In the genomic region with DNA sequence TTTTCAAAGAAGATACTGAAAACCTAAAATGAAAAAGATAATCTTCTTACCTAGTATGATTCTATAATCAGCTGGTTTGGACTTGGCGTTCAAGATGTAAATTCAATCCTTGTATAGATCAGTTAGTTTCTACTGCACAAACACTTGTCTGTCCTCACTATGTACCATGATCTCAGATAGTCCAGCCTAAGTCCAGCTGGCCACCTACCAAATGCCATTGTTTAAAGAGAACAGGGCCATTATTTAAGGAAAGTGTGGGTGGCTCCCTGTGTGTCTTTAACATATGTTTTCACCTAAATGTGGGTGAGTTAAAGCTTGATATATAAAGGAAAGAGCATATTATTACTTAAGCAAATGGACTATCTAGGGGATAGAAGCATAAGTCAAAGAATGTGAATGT, we compare ENCODE assay signal across 25 cellular contexts. TPM values are rescaled to one million over a fixed set of nuclear protein-coding genes. Genes with fewer than 3 reads are reported as not detected.
DNase-seq lines count a peak whose midpoint lies in the region; ATAC-seq and TF ChIP-seq lines count a peak whose summit lies in the region.
"Had no signal": no experiment of that assay in that cellular context is flagged by ENCODE, and none has a peak within 500 bp of the region (broad histone marks: within the 10 kb centered on the region; RNA-seq: fewer than 3 reads in every experiment).

No MANE protein-coding gene starts in this region.

- no peaks in the 10 kb centered on the region for H3K36me3 Mint-ChIP-seq in Calu3 (ENCODE audit: insufficient read depth, unreplicated experiment)
- no peaks in the 10 kb centered on the region for H3K36me3 Mint-ChIP-seq in activated T-cell treated with anti-CD3 and anti-CD28 coated beads, Interleukin-2, amount 50 U/mL, for 4 hours (ENCODE audit: insufficient read depth)

- H3K4me1 Mint-ChIP-seq in Calu3 (ENCODE audit: low read depth, unreplicated experiment): no peaks in the 10 kb centered on the region
- H3K4me1 Mint-ChIP-seq in activated T-cell treated with anti-CD3 and anti-CD28 coated beads, Interleukin-2, amount 50 U/mL, for 4 hours (ENCODE audit: low read depth): no peaks in the 10 kb centered on the region

- intact Hi-C loops in left ventricle myocardium superior (cut with micrococcal nuclease) (no loop called here), cardiac septum (cut with DNase I) (no loop called here), Calu3 (cut with micrococcal nuclease; ENCODE audit: unreplicated experiment) (no loop called here)

- no peak overlapping the region for H3K4me3 ChIP-seq in tibial nerve
- H3K4me3 ChIP-seq: BLaER1 treated with 17β-estradiol and CSF1 and Interleukin-3, amounts not matched to agents 10 nM and 100 nM; K562; SJCRH30 had no signal

- no peak for TF ChIP-seq POLR2A in tibial nerve (IDR thresholded peaks at IDR 0.05)

- H3K4me1 ChIP-seq in tibial nerve: no peaks in the 10 kb centered on the region
- H3K4me1 ChIP-seq: BLaER1 treated with 17β-estradiol and CSF1 and Interleukin-3, amounts not matched to agents 10 nM and 100 nM; SJCRH30 had no signal

- no peak overlapping the region for H3K4me3 Mint-ChIP-seq in Calu3 (ENCODE audit: low read depth, unreplicated experiment)
- no peak overlapping the region for H3K4me3 Mint-ChIP-seq in activated T-cell treated with anti-CD3 and anti-CD28 coated beads, Interleukin-2, amount 50 U/mL, for 4 hours
- H3K4me3 Mint-ChIP-seq: CD4-positive, alpha-beta T cell had no signal

- no TSS peak for BruUV-seq in Calu3 (replicated peaks; lab: Mats Ljungman, UMichigan)

- H3K36me3 ChIP-seq in tibial nerve: no peaks in the 10 kb centered on the region
- H3K36me3 ChIP-seq: BLaER1 treated with 17β-estradiol and CSF1 and Interleukin-3, amounts not matched to agents 10 nM and 100 nM; SJCRH30 had no signal

- CTCF ChIA-PET in Calu3 (lab: Charles Lee): no interaction called here

- H3K27ac ChIP-seq in tibial nerve: no peak overlapping the region
- H3K27ac ChIP-seq: BLaER1 treated with 17β-estradiol and CSF1 and Interleukin-3, amounts not matched to agents 10 nM and 100 nM; SJCRH30 had no signal

- TF ChIP-seq EP300 in tibial nerve (IDR thresholded peaks at IDR 0.05): no peak

- H3K9me3 Mint-ChIP-seq in Calu3 (ENCODE audit: low read depth, unreplicated experiment): no peaks in the 10 kb centered on the region
- H3K9me3 Mint-ChIP-seq in activated T-cell treated with anti-CD3 and anti-CD28 coated beads, Interleukin-2, amount 50 U/mL, for 4 hours: no peaks in the 10 kb centered on the region
- H3K9me3 Mint-ChIP-seq: CD4-positive, alpha-beta T cell had no signal

- ATAC-seq in left ventricle myocardium superior (peak; percentile 57), HG03342 (IDR thresholded peaks at IDR 0.05; ENCODE audit: unreplicated experiment) (no peak)
- ATAC-seq in activated T-cell treated with anti-CD3 and anti-CD28 coated beads, Interleukin-2, amount 50 U/mL, for 4 hours: no peak
- ATAC-seq: HCT116, HepG2, K562, PC-3, SK-N-SH treated with all-trans-retinoic acid at 6 μM for 48 hours had no signal

- TF ChIP-seq CTCF in Calu3 (IDR thresholded peaks at IDR 0.05; ENCODE audit: unreplicated experiment): no peak
- no peak for TF ChIP-seq CTCF in tibial nerve (IDR thresholded peaks at IDR 0.05)

- no peak overlapping the region for H3K27ac Mint-ChIP-seq in Calu3 (ENCODE audit: unreplicated experiment)
- H3K27ac Mint-ChIP-seq: CD4-positive, alpha-beta T cell had no signal

- no peaks in the 10 kb centered on the region for H3K9me3 ChIP-seq in tibial nerve
- H3K9me3 ChIP-seq: BLaER1 treated with 17β-estradiol and CSF1 and Interleukin-3, amounts not matched to agents 10 nM and 100 nM; SJCRH30 had no signal

- no peak for DNase-seq in left ventricle myocardium superior
- DNase-seq in cardiac septum (ENCODE audit: low spot score): no peak
- DNase-seq in fibroblast of peridontal ligament (ENCODE audit: extremely low read depth): peak; percentile 24
- DNase-seq in pons (ENCODE audit: low spot score): peak; percentile 91
- no peak for DNase-seq in Calu3
- DNase-seq in tibial nerve (ENCODE audit: low spot score in 2 of 2): no peak
- no peak for DNase-seq in activated T-cell treated with anti-CD3 and anti-CD28 coated beads, Interleukin-2, amount 50 U/mL, for 4 hours
- DNase-seq: 8988T; CD4-positive, alpha-beta T cell; Kasumi-1; MV-4-11; NCI-H1105 treated with DMSO at 0.1 percent for 48 hours; NCI-H146; NCI-H2029; NCI-H446; NCI-H524 treated with DMSO at 0.1 percent for 48 hours; NCI-H774; PC-3; SJCRH30 had no signal

- peaks cover 15% of the 10 kb centered on the region for H3K27me3 Mint-ChIP-seq in Calu3 (ENCODE audit: unreplicated experiment)
- H3K27me3 Mint-ChIP-seq in activated T-cell treated with anti-CD3 and anti-CD28 coated beads, Interleukin-2, amount 50 U/mL, for 4 hours (ENCODE audit: low read depth): no peaks in the 10 kb centered on the region

- WGBS in tibial nerve, 2 donors: 38 to 50% methylated on average over 1 of the region's 1 CpG

- no peaks in the 10 kb centered on the region for H3K27me3 ChIP-seq in tibial nerve
- H3K27me3 ChIP-seq: BLaER1 treated with 17β-estradiol and CSF1 and Interleukin-3, amounts not matched to agents 10 nM and 100 nM; SJCRH30 had no signal

RNA-seq across cellular contexts. Expression of a gene that starts 38.6 kb away (rescaled TPM):
- not detected for total RNA-seq in left ventricle myocardium superior
- total RNA-seq in cardiac septum: 0.57 TPM
- total RNA-seq in Calu3 (2022): not detected in 2 replicates
- 1 to 10 TPM; 1.7 to 7.0 (median 4.8) TPM for total RNA-seq in tibial nerve
- not detected for total RNA-seq in activated T-cell treated with anti-CD3 and anti-CD28 coated beads, Interleukin-2, amount 50 U/mL, for 4 hours
- total RNA-seq: CD4-positive, alpha-beta T cell; HepG2; K562; SJCRH30 had no signal

Comparison
In these comparisons a context has a peak if more than half of its experiments do, and no peak if none do; other contexts are left out.
1. DNase-seq: peak in fibroblast of peridontal ligament (single experiment) and pons (single experiment); none in left ventricle myocardium superior (single experiment), cardiac septum (single experiment), Calu3 (single experiment), tibial nerve (0 of 2) and activated T-cell treated with anti-CD3 and anti-CD28 coated beads, Interleukin-2, amount 50 U/mL, for 4 hours (single experiment).